15 cellular contexts compared by ENCODE assay signal in genomic region chr10:24448351-24449009, GRCh38.
DNase-seq lines count a peak whose midpoint lies in the region; ATAC-seq, FAIRE-seq and TF ChIP-seq lines count a peak whose summit lies in the region.
"Had no signal": no experiment of that assay in that cellular context is flagged by ENCODE, and none has a peak within 500 bp of the region (broad histone marks: within the 10 kb centered on the region; RNA-seq: fewer than 3 reads in every experiment).

No MANE protein-coding gene starts in this region.

- H3K79me2 ChIP-seq in HepG2 (ENCODE audit: insufficient read depth, low read length): no peaks in the 10 kb centered on the region

- H3K27me3 ChIP-seq in liver (ENCODE audit: control insufficient read depth in 4 of 4, insufficient read depth in 4 of 4, low read length in 3 of 4): no peaks in the 10 kb centered on the region
- H3K27me3 ChIP-seq in HepG2 (ENCODE audit: control insufficient read depth in 1 of 2, insufficient read depth in 2 of 2, low read length in 2 of 2): no peaks in the 10 kb centered on the region
- no peaks in the 10 kb centered on the region for H3K27me3 ChIP-seq in bronchial epithelial cell (ENCODE audit: control insufficient read depth, insufficient read depth, low read length)
- no peaks in the 10 kb centered on the region for H3K27me3 ChIP-seq in muscle layer of duodenum (ENCODE audit: low read depth, low read length)

- FAIRE-seq in HepG2 (lab: Jason Lieb, UNC): no peak
- no peak for FAIRE-seq in bronchial epithelial cell (lab: Jason Lieb, UNC)
- FAIRE-seq: TTC549 had no signal

- TF ChIP-seq POLR2A in HepG2 (IDR thresholded peaks at IDR 0.05; ENCODE audit: insufficient read depth in 1 of 2, low read depth in 2 of 2, low read length in 2 of 2): no peak

- peaks cover 7% of the 10 kb centered on the region for H3K27me3 Mint-ChIP-seq in osteocyte (ENCODE audit: unreplicated experiment)

- TF ChIP-seq CTCF in liver (IDR thresholded peaks at IDR 0.05; ENCODE audit: low read depth, low read length, missing input control): no peak
- TF ChIP-seq CTCF in HepG2 (CRISPR knock-in tag; IDR thresholded peaks at IDR 0.05): no peak
- no peak for TF ChIP-seq CTCF in bronchial epithelial cell (IDR thresholded peaks at IDR 0.05; ENCODE audit: insufficient read depth, low read length, severe bottlenecking)
- TF ChIP-seq CTCF in osteocyte (IDR thresholded peaks at IDR 0.05): no peak

- DNase-seq in HepG2 (ENCODE audit: low spot score) (no peak), bronchial epithelial cell (ENCODE audit: low read depth) (peak; percentile 55), activated gamma-delta T cell treated with Interleukin-2 at 50 U/mL for 16 hours (no peak), DMS114 treated with DMSO at 0.1 percent for 48 hours (lab: John Stamatoyannopoulos, UW; ENCODE audit: unreplicated experiment) (no peak), osteocyte (ENCODE audit: extremely low spot score, unreplicated experiment) (no peak)
- no peak for DNase-seq in activated CD4-positive, alpha-beta T cell treated with anti-CD3 and anti-CD28 coated beads, Interleukin-2, amount 50 U/mL, for 48 hours
- DNase-seq: activated naive CD8-positive, alpha-beta T cell treated with anti-CD3 and anti-CD28 coated beads, Interleukin-2, amount 10 ng/mL, durations not matched to agents 7 days and 5 days; cortex of kidney; DMS 273 treated with DMSO at 0.1 percent for 48 hours; left cardiac atrium; NCI-H1105 treated with DMSO at 0.1 percent for 48 hours; NCI-H446 treated with DMSO at 0.1 percent for 48 hours had no signal

- no peak for ATAC-seq in HepG2

- H3K4me2 ChIP-seq in HepG2 (ENCODE audit: low read depth, low read length): no peak overlapping the region

- H3K9ac ChIP-seq in liver (ENCODE audit: low read depth in 1 of 2, low read length in 2 of 2) (no peak overlapping the region), HepG2 (ENCODE audit: insufficient read depth, low read depth, low read length) (no peak overlapping the region)

- H3K4me1 ChIP-seq in liver (ENCODE audit: control insufficient read depth in 4 of 4, insufficient read depth in 4 of 4, low read length in 3 of 4) (peaks cover 3 to 8% (median 6%) of the 10 kb centered on the region in 4 donors), HepG2 (ENCODE audit: insufficient read depth, low read length) (peaks cover under 1% of the 10 kb centered on the region; the same call in 1 of the 2 replicates), muscle layer of duodenum (ENCODE audit: control insufficient read depth in 1 of 2, insufficient read depth in 2 of 2, low read length in 2 of 2) (no peaks in the 10 kb centered on the region)

- H3K36me3 Mint-ChIP-seq in osteocyte (ENCODE audit: unreplicated experiment): no peaks in the 10 kb centered on the region
- H3K36me3 Mint-ChIP-seq: activated naive CD8-positive, alpha-beta T cell treated with anti-CD3 and anti-CD28 coated beads, Interleukin-2, amount 10 ng/mL, durations not matched to agents 7 days and 5 days had no signal

- H3K9me3 ChIP-seq in liver (ENCODE audit: control insufficient read depth in 4 of 4, low read length in 3 of 4) (no peaks in the 10 kb centered on the region), HepG2 (ENCODE audit: low read length) (no peaks in the 10 kb centered on the region), muscle layer of duodenum (ENCODE audit: control insufficient read depth in 1 of 2, low read length in 2 of 2) (no peaks in the 10 kb centered on the region)

- H3K4me3 Mint-ChIP-seq in osteocyte (ENCODE audit: unreplicated experiment): no peak overlapping the region
- H3K4me3 Mint-ChIP-seq: activated naive CD8-positive, alpha-beta T cell treated with anti-CD3 and anti-CD28 coated beads, Interleukin-2, amount 10 ng/mL, durations not matched to agents 7 days and 5 days had no signal

- TF ChIP-seq RAD21 in liver (IDR thresholded peaks at IDR 0.05) (no peak), HepG2 (CRISPR knock-in tag; IDR thresholded peaks at IDR 0.05) (no peak)

- H3K27ac ChIP-seq in liver (ENCODE audit: low read depth in 1 of 2, low read length in 2 of 2) (peak overlapping the region; percentile 34 to 38), HepG2 (ENCODE audit: extremely low read length, insufficient read depth, low read length) (no peak overlapping the region), muscle layer of duodenum (ENCODE audit: low read length) (peak overlapping the region; percentile 23)

- H3K9me3 Mint-ChIP-seq in osteocyte (ENCODE audit: unreplicated experiment): no peaks in the 10 kb centered on the region
- H3K9me3 Mint-ChIP-seq: activated naive CD8-positive, alpha-beta T cell treated with anti-CD3 and anti-CD28 coated beads, Interleukin-2, amount 10 ng/mL, durations not matched to agents 7 days and 5 days had no signal

- CTCF ChIA-PET in HepG2 (lab: Yijun Ruan, JAX; ENCODE audit: low intra/inter-chr PET ratio, low total read pairs): no interaction called here

- H3K36me3 ChIP-seq in liver (ENCODE audit: control insufficient read depth in 4 of 4, insufficient read depth in 3 of 4, low read depth in 1 of 4, low read length in 3 of 4): no peaks in the 10 kb centered on the region
- peaks cover 2 to 6% of the 10 kb centered on the region in 2 experiments; a peak in 2 of 5 replicates for H3K36me3 ChIP-seq in HepG2 (replicated peaks in 1 of 2; ENCODE audit: control insufficient read depth in 1 of 2, insufficient read depth in 2 of 2, low read length in 2 of 2)
- peaks cover 5% of the 10 kb centered on the region for H3K36me3 ChIP-seq in bronchial epithelial cell (ENCODE audit: control insufficient read depth, insufficient read depth, low read length)
- no peaks in the 10 kb centered on the region for H3K36me3 ChIP-seq in muscle layer of duodenum (ENCODE audit: control insufficient read depth in 1 of 2, insufficient read depth in 2 of 2, low read length in 2 of 2)

- no TSS peak for BruUV-seq in HepG2 (replicated peaks; lab: Mats Ljungman, UMichigan)

- WGBS in liver: 88% methylated on average over 3 of the region's 3 CpGs
- 83% methylated on average over 3 of the region's 3 CpGs for WGBS in HepG2 (ENCODE audit: low lambda C conversion rate)

- no peak for TF ChIP-seq EP300 in HepG2 (IDR thresholded peaks at IDR 0.05; ENCODE audit: low read depth in 2 of 2, low read length in 2 of 2)
- no peak for TF ChIP-seq EP300 in HepG2 (CRISPR knock-in tag; IDR thresholded peaks at IDR 0.05; ENCODE audit: borderline replicate concordance)

- no peak overlapping the region for H3K27ac Mint-ChIP-seq in osteocyte (ENCODE audit: unreplicated experiment)
- H3K27ac Mint-ChIP-seq: activated naive CD8-positive, alpha-beta T cell treated with anti-CD3 and anti-CD28 coated beads, Interleukin-2, amount 10 ng/mL, durations not matched to agents 7 days and 5 days had no signal

- POLR2A ChIA-PET in HepG2 (lab: Yijun Ruan, JAX): no interaction called here

- intact Hi-C loops in HepG2 (cut with micrococcal nuclease; ENCODE audit: unreplicated experiment): no loop called here

- no peaks in the 10 kb centered on the region for H4K20me1 ChIP-seq in HepG2 (ENCODE audit: insufficient read depth, low read length)

- no peak overlapping the region for H3K4me3 ChIP-seq in liver (ENCODE audit: low read depth in 1 of 3, low read length in 3 of 3)
- H3K4me3 ChIP-seq in HepG2 (replicated peaks in 1 of 3; ENCODE audit: insufficient read depth in 1 of 3, low read depth in 2 of 3, low read length in 3 of 3): no peak overlapping the region
- H3K4me3 ChIP-seq in bronchial epithelial cell (ENCODE audit: low read depth, low read length): no peak overlapping the region
- H3K4me3 ChIP-seq in muscle layer of duodenum (ENCODE audit: low read depth in 1 of 2, low read length in 2 of 2): no peak overlapping the region

- H3K4me1 Mint-ChIP-seq in osteocyte (ENCODE audit: unreplicated experiment): peaks cover 37% of the 10 kb centered on the region

- H2AFZ ChIP-seq in HepG2 (ENCODE audit: low read length): no peak overlapping the region

- in situ Hi-C loops in HepG2 (cut with HindIII; ENCODE audit: extremely low pct_ligation_motif_present, low pct_unique_long_range_greater_than_20kb): no loop called here

TF ChIP-seq in liver, 16 proteins besides CTCF, POLR2A, EP300 and RAD21 (continues in another document):
- TF ChIP-seq HNF4G (IDR thresholded peaks at IDR 0.05) (no peak), GABPA (IDR thresholded peaks at IDR 0.05 in 1 of 2, conservative IDR thresholded peaks at IDR 0.05 in 1 of 2) (no peak)

TF ChIP-seq in HepG2, 621 proteins besides CTCF, POLR2A, EP300 and RAD21:
- TF ChIP-seq PRDM4 (CRISPR knock-in tag; IDR thresholded peaks at IDR 0.05; ENCODE audit: borderline replicate concordance): no peak
TF ChIP-seq in HepG2: peak in this region for 0.
